In genomic region chr6:7545509-7546369, GRCh38 we compare ENCODE assay signal across 1 cellular context.
TF ChIP-seq lines count a peak whose summit lies in the region.

No MANE protein-coding gene starts in this region.

TF ChIP-seq in H1, 55 proteins besides CTCF, POLR2A, EP300 and RAD21:
- no peak for TF ChIP-seq TAF7 (optimal IDR thresholded peaks at IDR 0.05; ENCODE audit: borderline replicate concordance, low read depth, low read length)
